6 cellular contexts compared by ENCODE assay signal in the genomic region with DNA sequence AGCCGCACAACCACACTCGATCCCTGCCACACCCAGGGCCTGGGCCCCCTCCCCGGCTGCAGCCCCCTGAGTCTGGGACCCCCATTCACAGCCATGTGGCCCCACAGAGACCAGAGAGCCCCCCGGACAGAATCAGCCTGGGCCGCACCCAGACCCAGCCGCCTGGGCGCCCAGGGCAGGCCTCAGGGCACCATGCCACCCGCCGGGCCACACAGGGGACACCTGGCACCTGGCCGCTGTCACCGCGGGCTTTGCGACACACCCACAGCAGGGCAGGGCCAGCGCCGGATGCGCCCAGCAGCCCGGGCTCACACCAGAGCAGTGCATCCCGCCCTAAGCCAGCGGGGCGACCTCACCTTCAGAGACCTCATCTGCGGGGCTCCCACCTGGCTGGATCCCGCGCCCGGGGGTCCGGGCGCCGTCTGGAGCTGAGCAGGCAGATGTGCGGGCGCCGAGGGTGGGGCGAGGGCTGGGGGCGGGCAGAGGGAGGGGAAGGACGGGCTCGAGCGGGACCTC. TPM values are rescaled to one million over a fixed set of nuclear protein-coding genes. Genes with fewer than 3 reads are reported as not detected.
A peak's percentile ranks its signal among the peaks of the same experiment; 100 is the strongest.
DNase-seq lines count a peak whose midpoint lies in the region; FAIRE-seq and TF ChIP-seq lines count a peak whose summit lies in the region.

No MANE protein-coding gene starts in this region.

- H3K27ac ChIP-seq in mesodermal cell (ENCODE audit: low read depth, low read length, severe bottlenecking) = no peak overlapping the region

- 0 out of 2 replicates have a peak, but pooled peaks have one; percentile 2 for TF ChIP-seq POLR2A in H54 (IDR thresholded peaks at IDR 0.05; ENCODE audit: low read depth, low read length)

- peak overlapping the region; percentile 56 for H3K4me3 ChIP-seq in mesodermal cell (ENCODE audit: extremely low read depth, insufficient read depth, low read length, poor library complexity, severe bottlenecking)

- peaks cover 26% of the 10 kb centered on the region for H3K4me1 ChIP-seq in mesodermal cell (ENCODE audit: control insufficient read depth, insufficient read depth, low read length, poor library complexity, severe bottlenecking)

- 12 to 16% methylated on average over 31 of the region's 35 CpGs for WGBS in mesodermal cell (ENCODE audit: insufficient coverage in 2 of 2), 2 experiments

- intact Hi-C loops in head of caudate nucleus (cut with DNase I) = no loop called here

- no peaks in the 10 kb centered on the region for H3K9me3 ChIP-seq in mesodermal cell (ENCODE audit: control insufficient read depth, low read length)

- no peak for FAIRE-seq in H54 (lab: Jason Lieb, UNC)

- DNase-seq in H54 (ENCODE audit: insufficient read length, low spot score) = peak; percentile 78
- DNase-seq in activated T-cell treated with anti-CD3 and anti-CD28 coated beads, Interleukin-2, amount 50 U/mL, for 48 hours = peak; percentile 48 to 49
- no peak for DNase-seq in DMS 273 (lab: John Stamatoyannopoulos, UW; ENCODE audit: unreplicated experiment)
- DNase-seq in head of caudate nucleus = no peak
- no peak for DNase-seq in NCI-H1048 (lab: John Stamatoyannopoulos, UW)

- peaks cover 16% of the 10 kb centered on the region for H3K36me3 ChIP-seq in mesodermal cell (ENCODE audit: control insufficient read depth, insufficient read depth, low read length)

RNA-seq across cellular contexts. Expression of a gene that starts 0.4 kb away (rescaled TPM):
- 4.5 TPM for polyA plus RNA-seq in mesodermal cell (2013, experiment 1 of 2)
- polyA plus RNA-seq in mesodermal cell (2013, experiment 2 of 2) = 3.7 TPM

RNA-seq across cellular contexts. Expression of a gene that starts 20.4 kb away (rescaled TPM):
- polyA plus RNA-seq in mesodermal cell (2013, experiment 1 of 2) = 23.3 TPM
- 18.3 TPM for polyA plus RNA-seq in mesodermal cell (2013, experiment 2 of 2)

RNA-seq across cellular contexts. Expression of a gene that starts 21.0 kb away (rescaled TPM):
- polyA plus RNA-seq in mesodermal cell (2013, experiment 1 of 2) = 7.3 TPM
- polyA plus RNA-seq in mesodermal cell (2013, experiment 2 of 2) = 5.9 TPM

RNA-seq across cellular contexts. Expression of a gene that starts 33.5 kb away (rescaled TPM):
- 94.2 TPM for polyA plus RNA-seq in mesodermal cell (2013, experiment 1 of 2)
- polyA plus RNA-seq in mesodermal cell (2013, experiment 2 of 2) = 82.1 TPM

RNA-seq across cellular contexts. Expression of a gene that starts 48.8 kb away (rescaled TPM):
- 56.7 TPM for polyA plus RNA-seq in mesodermal cell (2013, experiment 1 of 2)
- polyA plus RNA-seq in mesodermal cell (2013, experiment 2 of 2) = 35.7 TPM

Comparison
In these comparisons a context has a peak if more than half of its experiments do, and no peak if none do; other contexts are left out.
1. DNase-seq: peak in H54 (single experiment) and activated T-cell treated with anti-CD3 and anti-CD28 coated beads, Interleukin-2, amount 50 U/mL, for 48 hours (2 of 2); none in DMS 273 (single experiment), head of caudate nucleus (0 of 42) and NCI-H1048 (single experiment).